1 cellular context compared by ENCODE assay signal in the genomic region with DNA sequence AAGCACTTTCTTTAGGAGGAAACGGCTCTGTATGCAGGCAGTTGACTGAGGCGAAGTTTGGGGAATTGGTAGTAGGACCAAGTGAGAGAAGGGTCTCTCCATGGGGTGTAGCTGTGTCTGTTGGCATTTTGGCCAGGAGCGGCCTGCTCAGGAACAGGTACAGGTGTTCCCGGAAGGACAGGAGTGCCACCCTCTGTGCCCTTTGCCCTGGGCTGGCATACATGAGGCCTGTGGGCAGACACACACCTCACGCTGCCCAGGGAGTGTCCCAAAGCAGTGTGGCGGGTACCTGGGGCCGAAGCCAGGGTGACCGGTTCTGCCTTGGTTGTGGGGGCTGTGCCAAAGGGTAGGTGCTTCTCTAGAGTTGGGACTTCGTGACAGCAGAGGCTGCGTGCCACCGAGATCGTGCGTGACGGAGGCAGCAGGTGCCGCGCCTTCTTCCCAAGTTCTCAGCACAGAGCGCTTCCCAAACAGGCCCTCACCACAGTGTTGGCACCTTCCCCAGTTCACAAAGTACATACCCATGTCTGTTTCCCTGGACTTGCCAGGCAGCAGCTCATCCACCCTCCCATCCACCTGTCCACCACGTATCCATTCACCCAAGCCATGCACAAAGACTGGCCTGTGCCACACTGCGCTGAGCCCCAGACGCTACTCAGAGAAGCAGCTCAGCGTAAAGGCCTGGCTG.
TF ChIP-seq lines count a peak whose summit lies in the region.

No MANE protein-coding gene starts in this region.

TF ChIP-seq in HepG2, 621 proteins besides CTCF, POLR2A, EP300 and RAD21:
- TF ChIP-seq KDM5B (CRISPR knock-in tag; IDR thresholded peaks at IDR 0.05; ENCODE audit: borderline replicate concordance) = 0 out of 2 replicates have a peak, but pooled peaks have one; percentile 27
- TF ChIP-seq, protein P1, sequence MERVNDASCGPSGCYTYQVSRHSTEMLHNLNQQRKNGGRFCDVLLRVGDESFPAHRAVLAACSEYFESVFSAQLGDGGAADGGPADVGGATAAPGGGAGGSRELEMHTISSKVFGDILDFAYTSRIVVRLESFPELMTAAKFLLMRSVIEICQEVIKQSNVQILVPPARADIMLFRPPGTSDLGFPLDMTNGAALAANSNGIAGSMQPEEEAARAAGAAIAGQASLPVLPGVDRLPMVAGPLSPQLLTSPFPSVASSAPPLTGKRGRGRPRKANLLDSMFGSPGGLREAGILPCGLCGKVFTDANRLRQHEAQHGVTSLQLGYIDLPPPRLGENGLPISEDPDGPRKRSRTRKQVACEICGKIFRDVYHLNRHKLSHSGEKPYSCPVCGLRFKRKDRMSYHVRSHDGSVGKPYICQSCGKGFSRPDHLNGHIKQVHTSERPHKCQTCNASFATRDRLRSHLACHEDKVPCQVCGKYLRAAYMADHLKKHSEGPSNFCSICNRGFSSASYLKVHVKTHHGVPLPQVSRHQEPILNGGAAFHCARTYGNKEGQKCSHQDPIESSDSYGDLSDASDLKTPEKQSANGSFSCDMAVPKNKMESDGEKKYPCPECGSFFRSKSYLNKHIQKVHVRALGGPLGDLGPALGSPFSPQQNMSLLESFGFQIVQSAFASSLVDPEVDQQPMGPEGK (CRISPR knock-in tag; IDR thresholded peaks at IDR 0.05) = no peak
- no peak for TF ChIP-seq CEBPG (CRISPR knock-in tag; IDR thresholded peaks at IDR 0.05)
- TF ChIP-seq ZNF674 (CRISPR knock-in tag; IDR thresholded peaks at IDR 0.05; ENCODE audit: low read depth) = 0 out of 2 replicates have a peak, but pooled peaks have one; percentile 22
- TF ChIP-seq, protein P2, sequence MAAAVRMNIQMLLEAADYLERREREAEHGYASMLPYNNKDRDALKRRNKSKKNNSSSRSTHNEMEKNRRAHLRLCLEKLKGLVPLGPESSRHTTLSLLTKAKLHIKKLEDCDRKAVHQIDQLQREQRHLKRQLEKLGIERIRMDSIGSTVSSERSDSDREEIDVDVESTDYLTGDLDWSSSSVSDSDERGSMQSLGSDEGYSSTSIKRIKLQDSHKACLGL (CRISPR knock-in tag; IDR thresholded peaks at IDR 0.05) = 0 out of 2 replicates have a peak, but pooled peaks have one; percentile 35
TF ChIP-seq in HepG2: peak in this region for 3.
